Comparison of ENCODE assay signal across 19 cellular contexts in genomic region chr12:26744697-26745440, GRCh38.
DNase-seq lines count a peak whose midpoint lies in the region; ATAC-seq, FAIRE-seq and TF ChIP-seq lines count a peak whose summit lies in the region.
"Had no signal": no experiment of that assay in that cellular context is flagged by ENCODE, and none has a peak within 500 bp of the region (broad histone marks: within the 10 kb centered on the region; RNA-seq: fewer than 3 reads in every experiment).

No MANE protein-coding gene starts in this region.

- no peaks in the 10 kb centered on the region for H3K9me2 ChIP-seq in Karpas-422 (replicated peaks; ENCODE audit: insufficient read depth, low read length)

- no peak overlapping the region for H3K4me3 Mint-ChIP-seq in WTC11
- H3K4me3 Mint-ChIP-seq: activated CD8-positive, alpha-beta T cell treated with anti-CD3 and anti-CD28 coated beads for 36 hours; activated naive CD8-positive, alpha-beta T cell treated with anti-CD3 and anti-CD28 coated beads, Interleukin-2, amount 50 U/mL, for 24 hours; CD8-positive, alpha-beta memory T cell; natural killer cell had no signal

- H3K9me3 ChIP-seq in Karpas-422 (ENCODE audit: low read length) (no peaks in the 10 kb centered on the region; the same call in 1 of the 2 replicates), right lobe of liver (no peaks in the 10 kb centered on the region)
- H3K9me3 ChIP-seq: thoracic aorta had no signal

- TF ChIP-seq POLR2A in right lobe of liver (IDR thresholded peaks at IDR 0.05) = no peak

- H3K4me3 ChIP-seq in Karpas-422 (ENCODE audit: low read length) = no peak overlapping the region
- no peak overlapping the region for H3K4me3 ChIP-seq in right lobe of liver
- H3K4me3 ChIP-seq: thoracic aorta had no signal

- DNase-seq in Ammon's horn (ENCODE audit: low spot score) = peak; percentile 16
- no peak for DNase-seq in Karpas-422
- no peak for DNase-seq in WTC11 (ENCODE audit: low spot score)
- no peak for DNase-seq in right lobe of liver
- no peak for DNase-seq in stimulated activated CD8-positive, alpha-beta memory T cell treated with anti-CD3 and anti-CD28 coated beads, Interleukin-4, amount 100 ng/mL, for 48 hours
- no peak for DNase-seq in RCC 7860 (ENCODE audit: low spot score)
- DNase-seq in posterior vena cava (ENCODE audit: low spot score) = no peak
- DNase-seq: activated CD8-positive, alpha-beta T cell treated with anti-CD3 and anti-CD28 coated beads for 36 hours; activated naive CD8-positive, alpha-beta T cell treated with anti-CD3 and anti-CD28 coated beads, Interleukin-2, amount 50 U/mL, for 24 hours; CD8-positive, alpha-beta memory T cell; GF-D8; left colon; natural killer cell; NCI-H2107; OCI-M1 had no signal

- peaks cover 99% of the 10 kb centered on the region for H3K79me2 ChIP-seq in Karpas-422 (ENCODE audit: low read length)

- H3K36me3 ChIP-seq in Karpas-422 (ENCODE audit: insufficient read depth, low read length) = peaks cover 6% of the 10 kb centered on the region; the same call in 1 of the 2 replicates
- no peaks in the 10 kb centered on the region for H3K36me3 ChIP-seq in right lobe of liver
- H3K36me3 ChIP-seq: thoracic aorta had no signal

- FAIRE-seq in RCC 7860 (lab: Jason Lieb, UNC) = no peak
- FAIRE-seq: colon, GM18507 had no signal

- no peak overlapping the region for H3K27ac Mint-ChIP-seq in WTC11
- H3K27ac Mint-ChIP-seq: activated CD8-positive, alpha-beta T cell treated with anti-CD3 and anti-CD28 coated beads for 36 hours; activated naive CD8-positive, alpha-beta T cell treated with anti-CD3 and anti-CD28 coated beads, Interleukin-2, amount 50 U/mL, for 24 hours had no signal

- no peak overlapping the region for H3K9ac ChIP-seq in Karpas-422 (ENCODE audit: low read length)

- CTCF ChIA-PET in WTC11 (lab: Charles Lee) = no interaction called here

- H3K4me1 ChIP-seq in Karpas-422 (ENCODE audit: low read length) = peaks cover 51% of the 10 kb centered on the region
- peaks cover 0 to 56% (median 26%) of the 10 kb centered on the region in 4 donors for H3K4me1 ChIP-seq in right lobe of liver

- WGBS in right lobe of liver (ENCODE audit: insufficient coverage, low coverage, low lambda C conversion rate, missing lambda C conversion rate) = 45% methylated on average over 8 of the region's 8 CpGs

- no peak for TF ChIP-seq CTCF in WTC11 (IDR thresholded peaks at IDR 0.05)
- TF ChIP-seq CTCF in right lobe of liver (IDR thresholded peaks at IDR 0.05) = no peak

- no peaks in the 10 kb centered on the region for H3K27me3 Mint-ChIP-seq in WTC11 (ENCODE audit: low read depth)
- H3K27me3 Mint-ChIP-seq: activated CD8-positive, alpha-beta T cell treated with anti-CD3 and anti-CD28 coated beads for 36 hours; activated naive CD8-positive, alpha-beta T cell treated with anti-CD3 and anti-CD28 coated beads, Interleukin-2, amount 50 U/mL, for 24 hours; CD8-positive, alpha-beta memory T cell had no signal

- peaks cover 52% of the 10 kb centered on the region for H3K4me1 Mint-ChIP-seq in WTC11

- no peak overlapping the region for H2AFZ ChIP-seq in Karpas-422 (ENCODE audit: low read length)

- H3K9me3 Mint-ChIP-seq in WTC11 = peaks cover 10% of the 10 kb centered on the region
- H3K9me3 Mint-ChIP-seq: natural killer cell had no signal

- peaks cover 8% of the 10 kb centered on the region for H3K36me3 Mint-ChIP-seq in WTC11
- H3K36me3 Mint-ChIP-seq: natural killer cell had no signal

- no peaks in the 10 kb centered on the region for H3K27me3 ChIP-seq in Karpas-422 (ENCODE audit: low read length)
- H3K27me3 ChIP-seq in right lobe of liver = no peaks in the 10 kb centered on the region

- ATAC-seq in WTC11 (no peak), right lobe of liver (peak in 3 of 4 donors; percentile 10 to 23 (median 16)), GM18868 (IDR thresholded peaks at IDR 0.05; ENCODE audit: unreplicated experiment) (no peak)
- ATAC-seq: activated CD8-positive, alpha-beta T cell treated with anti-CD3 and anti-CD28 coated beads for 36 hours; activated naive CD8-positive, alpha-beta T cell treated with anti-CD3 and anti-CD28 coated beads, Interleukin-2, amount 50 U/mL, for 24 hours; natural killer cell had no signal

- H3K27ac ChIP-seq in Karpas-422 (ENCODE audit: low read length) (0 out of 2 replicates have a peak overlapping the region, but pooled peaks have one; percentile 79), right lobe of liver (peak overlapping the region in 1 of 3 donors; percentile 2)
- H3K27ac ChIP-seq: thoracic aorta had no signal

- no peaks in the 10 kb centered on the region for H4K20me1 ChIP-seq in Karpas-422 (ENCODE audit: insufficient read depth, low read depth, low read length)

- H3K4me2 ChIP-seq in Karpas-422 (ENCODE audit: low read depth, low read length, poor library complexity, severe bottlenecking) = no peak overlapping the region

- POLR2A ChIA-PET in WTC11 (lab: Charles Lee) = no interaction called here

- intact Hi-C loops in right lobe of liver (cut with DNase I) (no loop called here), posterior vena cava (cut with DNase I) (no loop called here)

TF ChIP-seq in WTC11, 78 proteins besides CTCF, POLR2A, EP300 and RAD21:
- TF ChIP-seq GABPB1 (CRISPR knock-in tag; IDR thresholded peaks at IDR 0.05) = peak; percentile 76
- no peak for TF ChIP-seq AR (CRISPR knock-in tag; IDR thresholded peaks at IDR 0.05)
- TF ChIP-seq, protein P1, sequence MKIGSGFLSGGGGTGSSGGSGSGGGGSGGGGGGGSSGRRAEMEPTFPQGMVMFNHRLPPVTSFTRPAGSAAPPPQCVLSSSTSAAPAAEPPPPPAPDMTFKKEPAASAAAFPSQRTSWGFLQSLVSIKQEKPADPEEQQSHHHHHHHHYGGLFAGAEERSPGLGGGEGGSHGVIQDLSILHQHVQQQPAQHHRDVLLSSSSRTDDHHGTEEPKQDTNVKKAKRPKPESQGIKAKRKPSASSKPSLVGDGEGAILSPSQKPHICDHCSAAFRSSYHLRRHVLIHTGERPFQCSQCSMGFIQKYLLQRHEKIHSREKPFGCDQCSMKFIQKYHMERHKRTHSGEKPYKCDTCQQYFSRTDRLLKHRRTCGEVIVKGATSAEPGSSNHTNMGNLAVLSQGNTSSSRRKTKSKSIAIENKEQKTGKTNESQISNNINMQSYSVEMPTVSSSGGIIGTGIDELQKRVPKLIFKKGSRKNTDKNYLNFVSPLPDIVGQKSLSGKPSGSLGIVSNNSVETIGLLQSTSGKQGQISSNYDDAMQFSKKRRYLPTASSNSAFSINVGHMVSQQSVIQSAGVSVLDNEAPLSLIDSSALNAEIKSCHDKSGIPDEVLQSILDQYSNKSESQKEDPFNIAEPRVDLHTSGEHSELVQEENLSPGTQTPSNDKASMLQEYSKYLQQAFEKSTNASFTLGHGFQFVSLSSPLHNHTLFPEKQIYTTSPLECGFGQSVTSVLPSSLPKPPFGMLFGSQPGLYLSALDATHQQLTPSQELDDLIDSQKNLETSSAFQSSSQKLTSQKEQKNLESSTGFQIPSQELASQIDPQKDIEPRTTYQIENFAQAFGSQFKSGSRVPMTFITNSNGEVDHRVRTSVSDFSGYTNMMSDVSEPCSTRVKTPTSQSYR (CRISPR knock-in tag; IDR thresholded peaks at IDR 0.05) = no peak
- TF ChIP-seq KAT7 (CRISPR knock-in tag; IDR thresholded peaks at IDR 0.05; ENCODE audit: borderline replicate concordance) = no peak

Comparison
In these comparisons a context has a peak if more than half of its experiments do, and no peak if none do; other contexts are left out.
1. ATAC-seq: peak in right lobe of liver (3 of 4); none in WTC11 (single experiment) and GM18868 (single experiment).